ENCODE assay signal across 13 cellular contexts in genomic region chr7:150788474-150789269, GRCh38. TPM values are rescaled to one million over a fixed set of nuclear protein-coding genes. Genes with fewer than 3 reads are reported as not detected.
A peak's percentile ranks its signal among the peaks of the same experiment; 100 is the strongest.
DNase-seq lines count a peak whose midpoint lies in the region; FAIRE-seq and TF ChIP-seq lines count a peak whose summit lies in the region.
"Had no signal": no experiment of that assay in that cellular context is flagged by ENCODE, and none has a peak within 500 bp of the region (broad histone marks: within the 10 kb centered on the region; RNA-seq: fewer than 3 reads in every experiment).

No MANE protein-coding gene starts in this region.

- H2AFZ ChIP-seq in smooth muscle cell (ENCODE audit: low read depth), result no peak overlapping the region

- no peak for FAIRE-seq in kidney (lab: Jason Lieb, UNC)
- FAIRE-seq: frontal cortex had no signal

- H3K4me2 ChIP-seq in smooth muscle cell, result peak overlapping the region; percentile 49

- peaks cover 11 to 19% of the 10 kb centered on the region in 2 donors for H3K4me1 ChIP-seq in kidney (ENCODE audit: control insufficient read depth in 1 of 2, insufficient read depth in 1 of 2, low read depth in 1 of 2, low read length in 2 of 2)
- peaks cover 13% of the 10 kb centered on the region for H3K4me1 ChIP-seq in smooth muscle cell (ENCODE audit: low read depth)

- H3F3A ChIP-seq in smooth muscle cell (ENCODE audit: low read depth), result no peaks in the 10 kb centered on the region

- H3K36me3 ChIP-seq in kidney (ENCODE audit: control insufficient read depth in 1 of 2, insufficient read depth in 2 of 2, low read length in 2 of 2), result peaks cover 11 to 12% of the 10 kb centered on the region in 2 donors
- H3K36me3 ChIP-seq in smooth muscle cell (ENCODE audit: low read depth), result no peaks in the 10 kb centered on the region

- H3K27ac ChIP-seq in VCaP (peak overlapping the region; percentile 81), kidney (ENCODE audit: low read depth in 2 of 2, low read length in 2 of 2) (peak overlapping the region; percentile 61 to 86), smooth muscle cell (ENCODE audit: low read depth) (peak overlapping the region; percentile 75)

- 91% methylated on average over 9 of the region's 9 CpGs for whole genome bisulfite sequencing in smooth muscle cell (ENCODE audit: low lambda C conversion rate)

- no peaks in the 10 kb centered on the region for H3K79me2 ChIP-seq in smooth muscle cell (ENCODE audit: low read depth)

- DNase-seq in Daoy (ENCODE audit: low read depth) (peak; percentile 66), kidney (no peak), smooth muscle cell (lab: John Stamatoyannopoulos, UW; ENCODE audit: unreplicated experiment) (no peak), DMS53 (lab: John Stamatoyannopoulos, UW) (no peak), NCI-H2171 (lab: John Stamatoyannopoulos, UW) (no peak), epidermal melanocyte (ENCODE audit: insufficient read length, low spot score) (no peak), hepatic stellate cell (ENCODE audit: low spot score) (no peak)
- DNase-seq: activated CD4-positive, alpha-beta T cell treated with anti-CD3 and anti-CD28 coated beads for 1 hour; activated effector memory CD4-positive, alpha-beta T cell treated with anti-CD3 and anti-CD28 coated beads, Interleukin-2, amount 50 U/mL, for 16 hours; cerebellar nuclear complex had no signal

- H3K9me3 ChIP-seq in kidney (ENCODE audit: control insufficient read depth in 1 of 2, low read length in 2 of 2), result no peaks in the 10 kb centered on the region
- no peaks in the 10 kb centered on the region for H3K9me3 ChIP-seq in smooth muscle cell (replicated peaks; ENCODE audit: low read depth)

- TF ChIP-seq CTCF in VCaP (conservative IDR thresholded peaks at IDR 0.05), result no peak
- no peak for TF ChIP-seq CTCF in kidney (IDR thresholded peaks at IDR 0.05; ENCODE audit: borderline replicate concordance, extremely low read depth, insufficient read depth)
- TF ChIP-seq CTCF in smooth muscle cell (IDR thresholded peaks at IDR 0.05; ENCODE audit: borderline replicate concordance, insufficient read depth, poor library complexity, severe bottlenecking), result no peak

- no peaks in the 10 kb centered on the region for H3K27me3 ChIP-seq in smooth muscle cell (ENCODE audit: low read depth)

- no peak overlapping the region for H3K4me3 ChIP-seq in kidney (ENCODE audit: low read length in 2 of 2)
- no peak overlapping the region for H3K4me3 ChIP-seq in smooth muscle cell

- H4K20me1 ChIP-seq in smooth muscle cell (ENCODE audit: low read depth), result no peaks in the 10 kb centered on the region

- H3K9ac ChIP-seq in kidney (ENCODE audit: low read length in 2 of 2), result no peak overlapping the region
- H3K9ac ChIP-seq in smooth muscle cell (ENCODE audit: low read depth), result no peak overlapping the region

- intact Hi-C loops in kidney (cut with DNase I), result no loop called here

RNA-seq across cellular contexts. Expression of gene TMEM176B, which starts 11.5 kb away (rescaled TPM):
- 3.3 TPM in 1 of 2 replicates, not detected in the other for total RNA-seq in Daoy (2014; rRNA removed; shearing (Covaris generic))
- 345 TPM for total RNA-seq in kidney
- 542 TPM for polyA plus RNA-seq in kidney (ENCODE audit: insufficient read depth, low read depth, low replicate concordance)
- total RNA-seq in smooth muscle cell, result 52.8 and 78.8 TPM in 2 replicates
- 90.5 and 108 TPM in 2 replicates for polyA plus RNA-seq in smooth muscle cell
- total RNA-seq: pulmonary artery endothelial cell had no signal

RNA-seq across cellular contexts. Expression of gene TMEM176A, which starts 11.9 kb away (rescaled TPM):
- total RNA-seq in Daoy (2014; rRNA removed; shearing (Covaris generic)), result 0.33 and 2.6 TPM in 2 replicates
- total RNA-seq in kidney (288 TPM), smooth muscle cell (46.6 and 52.8 TPM in 2 replicates)
- polyA plus RNA-seq in kidney (ENCODE audit: insufficient read depth, low read depth, low replicate concordance) (513 TPM), smooth muscle cell (95.8 and 105 TPM in 2 replicates)
- total RNA-seq: pulmonary artery endothelial cell had no signal

RNA-seq across cellular contexts. Expression of gene GIMAP5, which starts 51.5 kb away (rescaled TPM):
- 0.24 and 2.7 TPM in 2 replicates for total RNA-seq in Daoy (2014; rRNA removed; shearing (Covaris generic))
- 30.0 TPM for total RNA-seq in kidney
- 21.2 TPM for polyA plus RNA-seq in kidney (ENCODE audit: insufficient read depth, low read depth, low replicate concordance)
- not detected in 2 replicates for total RNA-seq in smooth muscle cell
- polyA plus RNA-seq in smooth muscle cell, result not detected in 2 replicates

Comparison
In these comparisons a context has a peak if more than half of its experiments do, and no peak if none do; other contexts are left out.
1. RNA of gene TMEM176B, which starts 11.5 kb away (total RNA-seq): 345 TPM in kidney (single experiment) and 52.8 to 78.8 TPM in smooth muscle cell; 3.3 TPM in Daoy; every median in the first group is over 10 times any median in the second.
2. RNA of gene TMEM176A, which starts 11.9 kb away (total RNA-seq): 288 TPM in kidney (single experiment) and 46.6 to 52.8 TPM in smooth muscle cell; 0.33 to 2.6 TPM in Daoy; every median in the first group is over 10 times any median in the second.
3. Peak in every context shown above with its lines, with median percentiles within 50 percentile points of each other: H3K27ac ChIP-seq.